ENCODE assay signal across 34 cellular contexts in the genomic region with DNA sequence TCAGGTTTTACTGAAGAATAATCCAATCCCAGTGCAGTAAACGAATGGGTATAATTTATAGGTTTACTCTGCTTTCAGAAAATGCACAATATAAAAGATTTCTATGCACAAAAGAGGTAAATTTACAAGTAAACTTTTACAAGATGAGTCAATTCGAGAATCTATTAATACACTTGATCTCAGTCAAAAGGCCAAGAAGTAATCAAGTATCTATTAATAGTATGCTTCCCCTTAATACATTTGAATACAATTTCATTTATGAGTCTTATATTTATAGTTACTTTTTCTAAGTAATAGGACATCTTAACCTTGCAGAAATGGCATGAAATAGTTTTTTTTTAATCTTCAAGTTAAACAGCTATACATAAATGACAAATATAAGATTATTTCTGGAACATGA.
"Had no signal": no experiment of that assay in that cellular context is flagged by ENCODE, and none has a peak within 500 bp of the region (broad histone marks: within the 10 kb centered on the region; RNA-seq: fewer than 3 reads in every experiment).

No MANE protein-coding gene starts in this region.

- H3K4me3 ChIP-seq: MG63 had no signal

- DNase-seq: Karpas-422, Kasumi-1, MG63, MM.1S, MV-4-11, NCI-H1048, NCI-H1092, NCI-H1092 treated with DMSO at 0.1 percent for 48 hours, NCI-H1105, NCI-H1105 treated with DMSO at 0.1 percent for 48 hours, NCI-H1417, NCI-H1417 treated with DMSO at 0.1 percent for 48 hours, NCI-H1436, NCI-H1436 treated with DMSO at 0.1 percent for 48 hours, NCI-H146, NCI-H1694, NCI-H1694 treated with DMSO at 0.1 percent for 48 hours, NCI-H187, NCI-H187 treated with DMSO at 0.1 percent for 48 hours, NCI-H1930, NCI-H2029, NCI-H2029 treated with DMSO at 0.1 percent for 48 hours, NCI-H2081, NCI-H2081 treated with DMSO at 0.1 percent for 48 hours, NCI-H2107, NCI-H2171, NCI-H2171 treated with DMSO at 0.1 percent for 48 hours, NCI-H2227 treated with DMSO at 0.1 percent for 48 hours, NCI-H226, NCI-H345, NCI-H446, NCI-H446 treated with DMSO at 0.1 percent for 48 hours, NCI-H510A, NCI-H510A treated with DMSO at 0.1 percent for 48 hours had no signal

- H3K27me3 ChIP-seq: MG63 had no signal

- H3K9me3 ChIP-seq: MG63 had no signal

- H3K36me3 ChIP-seq: MG63 had no signal
